Comparison of ENCODE assay signal across 21 cellular contexts in the genomic region with DNA sequence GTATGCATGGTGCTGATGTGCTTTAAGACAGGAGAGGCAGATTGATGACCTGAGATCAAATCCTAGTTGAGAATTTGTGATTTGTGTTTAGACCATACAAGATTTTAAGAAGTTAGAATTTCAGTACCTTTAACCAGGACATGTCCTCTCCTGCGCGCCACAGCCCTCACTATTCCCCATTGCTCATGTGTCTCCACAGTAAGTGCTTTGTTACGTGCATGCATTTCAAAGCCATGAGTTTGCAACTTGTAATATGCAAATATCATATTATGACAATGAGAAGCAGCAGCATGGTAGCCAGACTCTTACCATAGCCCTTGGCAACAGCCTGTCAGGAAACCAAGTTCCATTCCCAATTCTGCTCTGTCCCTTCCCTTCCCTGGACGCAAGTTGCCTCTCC.
"Had no signal": no experiment of that assay in that cellular context is flagged by ENCODE, and none has a peak within 500 bp of the region (broad histone marks: within the 10 kb centered on the region; RNA-seq: fewer than 3 reads in every experiment).

No MANE protein-coding gene starts in this region.

- H3K36me3 ChIP-seq: colonic mucosa, esophagus muscularis mucosa, heart right ventricle, neural progenitor cell, prostate gland, right atrium auricular region had no signal

- DNase-seq: colonic mucosa; effector CD8-positive, alpha-beta T cell; endodermal cell; glutamatergic neuron; heart right ventricle; hippocampal formation; left cardiac atrium; left lung; midbrain; naive thymus-derived CD4-positive, alpha-beta T cell; stimulated activated CD4-positive, alpha-beta T cell treated with anti-CD3 and anti-CD28 coated beads, Interleukin-2, amount 100 ng/mL, for 24 hours; stimulated activated CD4-positive, alpha-beta T cell treated with anti-CD3 and anti-CD28 coated beads, Interleukin-4, amount 100 ng/mL, for 24 hours; stimulated activated naive CD4-positive, alpha-beta T cell treated with Interleukin-2 at 50 U/mL for 16 hours; stomach; thyroid gland had no signal

- H3K9me3 ChIP-seq: colonic mucosa, esophagus muscularis mucosa, heart right ventricle, left lung, prostate gland, right atrium auricular region, stomach, thyroid gland had no signal

- H3K4me1 ChIP-seq: colonic mucosa, esophagus muscularis mucosa, heart right ventricle, left lung, prostate gland, right atrium auricular region, stomach had no signal

- FAIRE-seq: islet of Langerhans had no signal

- H3K27me3 ChIP-seq: colonic mucosa, esophagus muscularis mucosa, heart right ventricle, left lung, neural progenitor cell, right atrium auricular region, stomach, thyroid gland had no signal

- H3K9ac ChIP-seq: neural progenitor cell had no signal

- ATAC-seq: heart right ventricle; left cardiac atrium; left lung; naive thymus-derived CD4-positive, alpha-beta T cell; sciatic nerve had no signal

- H3K4me3 ChIP-seq: colonic mucosa, esophagus muscularis mucosa, heart right ventricle, left lung, neural progenitor cell, prostate gland, right atrium auricular region, stomach, thyroid gland had no signal

- H3K4me2 ChIP-seq: neural progenitor cell had no signal

- H2AFZ ChIP-seq: neural progenitor cell had no signal

- H3K27ac ChIP-seq: colonic mucosa, esophagus muscularis mucosa, heart right ventricle, left lung, neural progenitor cell, prostate gland, right atrium auricular region, stomach, thyroid gland had no signal
